12 cellular contexts compared by ENCODE assay signal in genomic region chr10:33216661-33217427, GRCh38.
DNase-seq lines count a peak whose midpoint lies in the region; ATAC-seq lines count a peak whose summit lies in the region.
"Had no signal": no experiment of that assay in that cellular context is flagged by ENCODE, and none has a peak within 500 bp of the region (broad histone marks: within the 10 kb centered on the region; RNA-seq: fewer than 3 reads in every experiment).

No MANE protein-coding gene starts in this region.

- in situ Hi-C loops in Caki2 (cut with HindIII; ENCODE audit: low pct_unique_long_range_greater_than_20kb, low sequenced_read_pairs) (no loop called here), SK-MEL-5 (cut with HindIII; ENCODE audit: low pct_unique_long_range_greater_than_20kb, low sequenced_read_pairs) (no loop called here)

- H3K4me1 Mint-ChIP-seq in activated T-helper 2 cell treated with anti-CD3 and anti-CD28 coated beads, Interferon-gamma antibody, Interleukin-2, Interleukin-4, amounts not matched to agents 10 μg/mL and 5 μg/mL and 100 μg/mL, durations not matched to agents 14 hours and 24 hours and 36 hours (ENCODE audit: low read depth): peaks cover 15% of the 10 kb centered on the region

- H3K27me3 Mint-ChIP-seq in activated T-helper 2 cell treated with anti-CD3 and anti-CD28 coated beads, Interferon-gamma antibody, Interleukin-2, Interleukin-4, amounts not matched to agents 10 μg/mL and 5 μg/mL and 100 μg/mL, durations not matched to agents 14 hours and 24 hours and 36 hours (ENCODE audit: low read depth): no peaks in the 10 kb centered on the region

- H3K36me3 Mint-ChIP-seq in activated T-helper 2 cell treated with anti-CD3 and anti-CD28 coated beads, Interferon-gamma antibody, Interleukin-2, Interleukin-4, amounts not matched to agents 10 μg/mL and 5 μg/mL and 100 μg/mL, durations not matched to agents 14 hours and 24 hours and 36 hours (ENCODE audit: low read depth): peaks cover 6% of the 10 kb centered on the region

- H3K4me3 Mint-ChIP-seq in activated T-helper 2 cell treated with anti-CD3 and anti-CD28 coated beads, Interferon-gamma antibody, Interleukin-2, Interleukin-4, amounts not matched to agents 10 μg/mL and 5 μg/mL and 100 μg/mL, durations not matched to agents 14 hours and 24 hours and 36 hours (ENCODE audit: low read depth): no peak overlapping the region

- ATAC-seq in left colon: peak; percentile 33
- ATAC-seq in HG03342 (IDR thresholded peaks at IDR 0.05; ENCODE audit: unreplicated experiment): no peak
- ATAC-seq in HG03520 (IDR thresholded peaks at IDR 0.05; ENCODE audit: unreplicated experiment): no peak

- intact Hi-C loops in left colon (cut with DNase I, micrococcal nuclease): no loop called here
- intact Hi-C loops in activated T-helper 2 cell treated with anti-CD3 and anti-CD28 coated beads, Interferon-gamma antibody, Interleukin-2, Interleukin-4, amounts not matched to agents 10 μg/mL and 5 μg/mL and 100 μg/mL, durations not matched to agents 14 hours and 24 hours and 36 hours (cut with micrococcal nuclease): no loop called here

- DNase-seq in Caki2 (ENCODE audit: low read depth) (peak; percentile 46), LHCN-M2 (ENCODE audit: low read depth) (peak; percentile 93), SK-MEL-5 (ENCODE audit: low read depth, low spot score) (peak; percentile 25), left colon (no peak), T-helper 1 cell (no peak)
- no peak for DNase-seq in activated T-helper 2 cell treated with anti-CD3 and anti-CD28 coated beads, Interferon-gamma antibody, Interleukin-2, Interleukin-4, amounts not matched to agents 10 μg/mL and 5 μg/mL and 100 μg/mL, durations not matched to agents 14 hours and 24 hours and 36 hours (ENCODE audit: low spot score)
- DNase-seq: activated CD4-positive, CD25-positive, alpha-beta regulatory T cell treated with anti-CD3 and anti-CD28 coated beads, Interleukin-2, amount 50 U/mL, for 72 hours; activated naive CD4-positive, alpha-beta T cell treated with anti-CD3 and anti-CD28 coated beads, Interleukin-2, amount 50 U/mL, for 16 hours; OCI-M1; posterior cingulate gyrus had no signal

- no peak overlapping the region for H3K27ac Mint-ChIP-seq in activated T-helper 2 cell treated with anti-CD3 and anti-CD28 coated beads, Interferon-gamma antibody, Interleukin-2, Interleukin-4, amounts not matched to agents 10 μg/mL and 5 μg/mL and 100 μg/mL, durations not matched to agents 14 hours and 24 hours and 36 hours

- H3K9me3 Mint-ChIP-seq in activated T-helper 2 cell treated with anti-CD3 and anti-CD28 coated beads, Interferon-gamma antibody, Interleukin-2, Interleukin-4, amounts not matched to agents 10 μg/mL and 5 μg/mL and 100 μg/mL, durations not matched to agents 14 hours and 24 hours and 36 hours: no peaks in the 10 kb centered on the region

Comparison
In these comparisons a context has a peak if more than half of its experiments do, and no peak if none do; other contexts are left out.
1. DNase-seq: peak in Caki2 (single experiment), LHCN-M2 (single experiment) and SK-MEL-5 (single experiment); none in left colon (0 of 2), T-helper 1 cell (0 of 5) and activated T-helper 2 cell treated with anti-CD3 and anti-CD28 coated beads, Interferon-gamma antibody, Interleukin-2, Interleukin-4, amounts not matched to agents 10 μg/mL and 5 μg/mL and 100 μg/mL, durations not matched to agents 14 hours and 24 hours and 36 hours (single experiment).